8 cellular contexts compared by ENCODE assay signal in the genomic region with DNA sequence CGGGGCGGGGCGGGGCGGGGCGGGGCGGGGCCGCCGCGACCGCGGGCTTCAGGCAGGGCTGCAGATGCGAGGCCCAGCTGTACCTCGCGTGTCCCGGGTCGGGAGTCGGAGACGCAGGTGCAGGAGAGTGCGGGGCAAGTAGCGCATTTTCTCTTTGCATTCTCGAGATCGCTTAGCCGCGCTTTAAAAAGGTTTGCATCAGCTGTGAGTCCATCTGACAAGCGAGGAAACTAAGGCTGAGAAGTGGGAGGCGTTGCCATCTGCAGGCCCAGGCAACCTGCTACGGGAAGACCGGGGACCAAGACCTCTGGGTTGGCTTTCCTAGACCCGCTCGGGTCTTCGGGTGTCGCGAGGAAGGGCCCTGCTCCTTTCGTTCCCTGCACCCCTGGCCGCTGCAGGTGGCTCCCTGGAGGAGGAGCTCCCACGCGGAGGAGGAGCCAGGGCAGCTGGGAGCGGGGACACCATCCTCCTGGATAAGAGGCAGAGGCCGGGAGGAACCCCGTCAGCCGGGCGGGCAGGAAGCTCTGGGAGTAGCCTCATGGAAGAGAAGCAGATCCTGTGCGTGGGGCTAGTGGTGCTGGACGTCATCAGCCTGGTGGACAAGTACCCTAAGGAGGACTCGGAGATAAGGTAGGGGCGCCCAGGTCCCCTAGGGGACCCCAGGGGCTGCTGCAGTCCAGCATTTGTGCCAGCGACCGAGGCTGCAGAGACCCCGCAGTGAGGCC. TPM values are rescaled to one million over a fixed set of nuclear protein-coding genes. Genes with fewer than 3 reads are reported as not detected.
DNase-seq lines count a peak whose midpoint lies in the region; ATAC-seq lines count a peak whose summit lies in the region.

Gene KHK, plus strand, starts transcription at position 51 of the 725 bp plus-strand sequence. Its CDS starts 488 bp downstream, at position 539.

- peak within 1 kb of the TSS; percentile 67 for H3K27ac ChIP-seq in right cardiac atrium (ENCODE audit: low read length)

- H3K27me3 Mint-ChIP-seq in activated naive CD4-positive, alpha-beta T cell treated with anti-CD3 and anti-CD28 coated beads, Interleukin-2, amount 50 U/mL, for 24 hours, result no peaks in the 10 kb centered on the region

- H3K27me3 ChIP-seq in right cardiac atrium (ENCODE audit: control insufficient read depth, insufficient read depth), result no peaks in the 10 kb centered on the region

- H3K9me3 ChIP-seq in right cardiac atrium (ENCODE audit: control insufficient read depth, low read length), result no peaks in the 10 kb centered on the region

- WGBS in right cardiac atrium, result 5% methylated on average over 49 of the region's 49 CpGs

- H3K9me3 Mint-ChIP-seq in activated naive CD4-positive, alpha-beta T cell treated with anti-CD3 and anti-CD28 coated beads, Interleukin-2, amount 50 U/mL, for 24 hours, result no peaks in the 10 kb centered on the region

- peaks cover 10% of the 10 kb centered on the region for H3K4me1 Mint-ChIP-seq in activated naive CD4-positive, alpha-beta T cell treated with anti-CD3 and anti-CD28 coated beads, Interleukin-2, amount 50 U/mL, for 24 hours

- peak within 1 kb of the TSS; percentile 88 for H3K4me3 Mint-ChIP-seq in activated naive CD4-positive, alpha-beta T cell treated with anti-CD3 and anti-CD28 coated beads, Interleukin-2, amount 50 U/mL, for 24 hours

- DNase-seq in EH (ENCODE audit: low read depth) (peak; percentile 43), NCI-H1105 (lab: John Stamatoyannopoulos, UW) (peak; percentile 72), right cardiac atrium (peak; percentile 69 to 86 (median 85)), sciatic nerve (ENCODE audit: low spot score) (peak; percentile 77), activated gamma-delta T cell treated with Interleukin-2 at 50 U/mL for 16 hours (no peak), medulla oblongata (ENCODE audit: extremely low spot score) (no peak)

- peak; percentile 24 for ATAC-seq in GM19455 (IDR thresholded peaks at IDR 0.05; ENCODE audit: unreplicated experiment)
- peak; percentile 24 to 38 for ATAC-seq in right cardiac atrium
- peak; percentile 7 for ATAC-seq in sciatic nerve

- peak within 1 kb of the TSS; percentile 74 for H3K4me3 ChIP-seq in right cardiac atrium (ENCODE audit: low read length)

- intact Hi-C loops in right cardiac atrium (cut with DNase I) (loop anchor here (5.0 to 10.0 kb wide), 5 partner anchors 35 to 125 kb away; partner anchors contain the start of genes TMEM214 (in 3 of the 4) and AGBL5 (in 1 of the 4)), sciatic nerve (cut with DNase I) (no loop called here)

- peak within 1 kb of the TSS; percentile 35 for H3K27ac Mint-ChIP-seq in activated naive CD4-positive, alpha-beta T cell treated with anti-CD3 and anti-CD28 coated beads, Interleukin-2, amount 50 U/mL, for 24 hours

- no peaks in the 10 kb centered on the region for H3K36me3 Mint-ChIP-seq in activated naive CD4-positive, alpha-beta T cell treated with anti-CD3 and anti-CD28 coated beads, Interleukin-2, amount 50 U/mL, for 24 hours

- H3K4me1 ChIP-seq in right cardiac atrium (ENCODE audit: control insufficient read depth, insufficient read depth, low read length), result no peaks in the 10 kb centered on the region

RNA-seq across cellular contexts. Expression of gene KHK, which starts in this region (rescaled TPM):
- total RNA-seq in right cardiac atrium (1 to 10 TPM; 1.9 to 5.5 (median 3.2) TPM), sciatic nerve (7.1 TPM)
- polyA plus RNA-seq in right cardiac atrium, result 1.7 TPM

Comparison
In these comparisons a context has a peak if more than half of its experiments do, and no peak if none do; other contexts are left out.
1. DNase-seq: peak in EH (single experiment), NCI-H1105 (single experiment), right cardiac atrium (3 of 3) and sciatic nerve (single experiment); none in activated gamma-delta T cell treated with Interleukin-2 at 50 U/mL for 16 hours (single experiment) and medulla oblongata (single experiment).
2. Peak in every context shown above with its lines, with median percentiles within 50 percentile points of each other: ATAC-seq.